In genomic region chr11:26841818-26842457, GRCh38 we compare ENCODE assay signal across 12 cellular contexts.
A peak's percentile ranks its signal among the peaks of the same experiment; 100 is the strongest.
DNase-seq lines count a peak whose midpoint lies in the region; ATAC-seq, FAIRE-seq and TF ChIP-seq lines count a peak whose summit lies in the region.
"Had no signal": no experiment of that assay in that cellular context is flagged by ENCODE, and none has a peak within 500 bp of the region (broad histone marks: within the 10 kb centered on the region; RNA-seq: fewer than 3 reads in every experiment).

No MANE protein-coding gene starts in this region.

- H3K79me2 ChIP-seq in fibroblast of lung (ENCODE audit: control insufficient read depth, insufficient read depth, low read length) (no peaks in the 10 kb centered on the region), osteoblast (ENCODE audit: insufficient read depth, low read length) (no peaks in the 10 kb centered on the region)
- H3K79me2 ChIP-seq: parathyroid adenoma had no signal

- WGBS in small intestine, 3 donors: 59 to 70% (median 69%) methylated on average over 2 of the region's 2 CpGs

- DNase-seq in AG04449 (ENCODE audit: low read depth, low spot score): peak; percentile 73
- no peak for DNase-seq in SK-N-MC (ENCODE audit: low read depth, low spot score)
- peak; percentile 67 to 88 for DNase-seq in fibroblast of lung (ENCODE audit: low read depth in 2 of 2)
- peak; percentile 2 for DNase-seq in osteoblast (ENCODE audit: insufficient read length, low spot score, missing footprints)
- no peak for DNase-seq in small intestine
- no peak for DNase-seq in SK-N-DZ (ENCODE audit: low spot score)
- DNase-seq in T-helper 9 cell: no peak
- DNase-seq: activated T-cell treated with anti-CD3 and anti-CD28 coated beads, Interleukin-2, amount 50 U/mL, for 1 hour; DND-41; NCI-H226 had no signal

- H2AFZ ChIP-seq in fibroblast of lung (ENCODE audit: low read length): no peak overlapping the region
- no peak overlapping the region for H2AFZ ChIP-seq in osteoblast (ENCODE audit: low read length)
- H2AFZ ChIP-seq: parathyroid adenoma had no signal

- H3K27ac ChIP-seq in SK-N-MC (peak overlapping the region; percentile 56), fibroblast of lung (ENCODE audit: insufficient read depth, low read length) (peak overlapping the region; percentile 49), osteoblast (ENCODE audit: low read depth, low read length) (peak overlapping the region; percentile 66), small intestine (ENCODE audit: low read depth in 1 of 2, low read length in 1 of 2) (no peak overlapping the region)
- H3K27ac ChIP-seq: parathyroid adenoma had no signal

- no peak for FAIRE-seq in small intestine (lab: Jason Lieb, UNC)

- H3K9ac ChIP-seq in SK-N-MC (ENCODE audit: insufficient read length) (no peak overlapping the region), fibroblast of lung (ENCODE audit: insufficient read depth, low read length) (no peak overlapping the region)
- H3K9ac ChIP-seq: parathyroid adenoma had no signal

- CTCF ChIA-PET in AG04449 (lab: Yijun Ruan, JAX): no interaction called here

- H3K27me3 ChIP-seq in fibroblast of lung (ENCODE audit: control insufficient read depth, insufficient read depth, low read length) (no peaks in the 10 kb centered on the region), osteoblast (ENCODE audit: insufficient read depth, low read length) (no peaks in the 10 kb centered on the region), small intestine (ENCODE audit: control insufficient read depth in 2 of 2, insufficient read depth in 2 of 2, low read length in 2 of 2) (no peaks in the 10 kb centered on the region)

- H4K20me1 ChIP-seq in fibroblast of lung (ENCODE audit: control insufficient read depth, extremely low read depth, insufficient read depth, low read length) (no peaks in the 10 kb centered on the region), osteoblast (ENCODE audit: insufficient read depth, low read length) (no peaks in the 10 kb centered on the region)

- TF ChIP-seq CTCF in AG04449 (IDR thresholded peaks at IDR 0.05; ENCODE audit: insufficient read depth, low read length, missing control alignments) (no peak), fibroblast of lung (conservative IDR thresholded peaks at IDR 0.05 in 1 of 2, IDR thresholded peaks at IDR 0.05 in 1 of 2; ENCODE audit: low read depth in 1 of 2, low read length in 2 of 2) (no peak), osteoblast (IDR thresholded peaks at IDR 0.05; ENCODE audit: extremely low read depth, low read depth, low read length) (no peak)

- H3K4me2 ChIP-seq in fibroblast of lung (ENCODE audit: extremely low read depth, insufficient read depth, low read length): peak overlapping the region; percentile 56
- peak overlapping the region; percentile 54 for H3K4me2 ChIP-seq in osteoblast (ENCODE audit: insufficient read depth, low read length)

- H3K4me3 ChIP-seq in AG04449 (ENCODE audit: low read depth, low read length): no peak overlapping the region
- H3K4me3 ChIP-seq in SK-N-MC: peak overlapping the region; percentile 44
- no peak overlapping the region for H3K4me3 ChIP-seq in fibroblast of lung (replicated peaks in 1 of 4; ENCODE audit: control extremely low read depth in 1 of 4, insufficient read depth in 1 of 4, low read depth in 3 of 4, low read length in 4 of 4)
- no peak overlapping the region for H3K4me3 ChIP-seq in osteoblast (ENCODE audit: insufficient read depth, low read length)
- no peak overlapping the region for H3K4me3 ChIP-seq in small intestine (ENCODE audit: low read depth in 1 of 2, low read length in 2 of 2)

- H3K9me3 ChIP-seq in SK-N-MC (ENCODE audit: low read depth, low read length) (no peaks in the 10 kb centered on the region), fibroblast of lung (ENCODE audit: control insufficient read depth, insufficient read depth, low read depth, low read length) (no peaks in the 10 kb centered on the region), osteoblast (ENCODE audit: low read depth, low read length) (no peaks in the 10 kb centered on the region), small intestine (ENCODE audit: control insufficient read depth, low read depth) (no peaks in the 10 kb centered on the region)

- ATAC-seq in GM21360 (IDR thresholded peaks at IDR 0.05; ENCODE audit: unreplicated experiment): no peak

- POLR2A ChIA-PET in AG04449 (lab: Yijun Ruan, JAX): no interaction called here

- H3K36me3 ChIP-seq in SK-N-MC (ENCODE audit: insufficient read depth, low read length): no peaks in the 10 kb centered on the region
- H3K36me3 ChIP-seq in fibroblast of lung (ENCODE audit: control insufficient read depth, insufficient read depth, low read length): no peaks in the 10 kb centered on the region
- H3K36me3 ChIP-seq in osteoblast (ENCODE audit: insufficient read depth, low read length): no peaks in the 10 kb centered on the region
- no peaks in the 10 kb centered on the region for H3K36me3 ChIP-seq in small intestine (ENCODE audit: control insufficient read depth in 2 of 2, insufficient read depth in 2 of 2, low read length in 2 of 2)

- H3K4me1 ChIP-seq in fibroblast of lung (ENCODE audit: control insufficient read depth, extremely low read depth, insufficient read depth, low read length) (peaks cover 2% of the 10 kb centered on the region), osteoblast (ENCODE audit: insufficient read depth, low read length) (peaks cover 30% of the 10 kb centered on the region), small intestine (ENCODE audit: control insufficient read depth in 2 of 2, insufficient read depth in 1 of 2, low read depth in 1 of 2, low read length in 1 of 2) (no peaks in the 10 kb centered on the region)
- H3K4me1 ChIP-seq: parathyroid adenoma had no signal

Comparison
In these comparisons a context has a peak if more than half of its experiments do, and no peak if none do; other contexts are left out.
1. DNase-seq: peak in AG04449 (single experiment), fibroblast of lung (2 of 2) and osteoblast (single experiment); none in SK-N-MC (single experiment), small intestine (single experiment), SK-N-DZ (single experiment) and T-helper 9 cell (single experiment).
2. H3K27ac ChIP-seq: peak in SK-N-MC (single experiment), fibroblast of lung (single experiment) and osteoblast (single experiment); none in small intestine (0 of 2).